Comparison of ENCODE assay signal across 9 cellular contexts in the genomic region with DNA sequence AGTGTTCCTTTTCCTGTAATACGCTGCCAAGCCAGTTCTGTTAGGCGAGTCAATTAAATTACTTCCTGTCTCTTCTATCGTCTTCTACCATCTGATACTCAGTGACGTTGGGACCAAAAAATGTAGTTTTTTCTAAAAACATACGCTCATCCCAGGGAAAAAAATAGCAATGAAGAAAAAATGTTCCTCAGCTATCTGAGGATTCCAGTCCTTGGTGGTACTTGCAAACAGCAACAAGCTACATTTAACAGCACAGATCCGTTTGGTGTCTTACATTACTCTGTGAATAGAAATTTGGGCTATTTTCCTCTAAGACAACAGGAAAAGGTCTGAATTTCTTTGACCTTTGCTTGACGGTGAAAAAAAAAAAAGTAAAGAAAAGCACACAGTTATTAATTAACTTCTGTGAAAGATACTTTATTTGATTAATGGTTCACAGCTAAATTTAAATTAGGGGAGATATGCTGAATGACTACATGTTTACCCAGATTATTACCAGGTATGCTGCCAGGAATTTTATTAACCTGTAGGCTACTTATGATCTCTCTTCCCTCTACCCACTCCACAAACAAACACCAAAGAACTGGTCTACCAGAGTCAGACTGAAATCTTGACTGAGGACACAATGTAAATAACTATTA.
DNase-seq lines count a peak whose midpoint lies in the region; ATAC-seq, FAIRE-seq and TF ChIP-seq lines count a peak whose summit lies in the region.
"Had no signal": no experiment of that assay in that cellular context is flagged by ENCODE, and none has a peak within 500 bp of the region (broad histone marks: within the 10 kb centered on the region; RNA-seq: fewer than 3 reads in every experiment).

No MANE protein-coding gene starts in this region.

- no peak for TF ChIP-seq EP300 in gastroesophageal sphincter (IDR thresholded peaks at IDR 0.05)

- POLR2A ChIA-PET in activated naive CD8-positive, alpha-beta T cell treated with anti-CD3 and anti-CD28 coated beads, Interleukin-2, amount 10 ng/mL, durations not matched to agents 7 days and 5 days (lab: Charles Lee) = interaction anchor here (2.0 kb wide), 1 partner anchor 329 kb away, joined by 5 read pairs; no protein-coding TSS in a partner anchor

- H3K9me3 ChIP-seq in OCI-LY1 (ENCODE audit: low read length) = no peaks in the 10 kb centered on the region
- H3K9me3 ChIP-seq in gastroesophageal sphincter = no peaks in the 10 kb centered on the region
- H3K9me3 ChIP-seq in stomach smooth muscle (ENCODE audit: control insufficient read depth in 2 of 2, low read length in 2 of 2) = no peaks in the 10 kb centered on the region

- TF ChIP-seq CTCF in OCI-LY1 (IDR thresholded peaks at IDR 0.05; ENCODE audit: low read length) (no peak), gastroesophageal sphincter (IDR thresholded peaks at IDR 0.05) (no peak)

- H3K27ac ChIP-seq in OCI-LY1 (ENCODE audit: low read depth, low read length, poor library complexity, severe bottlenecking) = no peak overlapping the region
- H3K27ac ChIP-seq in gastroesophageal sphincter = peak overlapping the region; percentile 63 to 73 (median 65)
- peak overlapping the region; percentile 18 for H3K27ac ChIP-seq in stomach smooth muscle (ENCODE audit: low read length)

- peak overlapping the region; percentile 44; the same call in 1 of the 2 replicates for H2AFZ ChIP-seq in OCI-LY1 (ENCODE audit: low read length)

- peaks cover 3% of the 10 kb centered on the region for H3K36me3 Mint-ChIP-seq in activated naive CD8-positive, alpha-beta T cell treated with anti-CD3 and anti-CD28 coated beads, Interleukin-2, amount 10 ng/mL, durations not matched to agents 7 days and 5 days
- no peaks in the 10 kb centered on the region for H3K36me3 Mint-ChIP-seq in activated naive CD8-positive, alpha-beta T cell treated with anti-CD3 and anti-CD28 coated beads for 36 hours
- H3K36me3 Mint-ChIP-seq: CD4-positive, alpha-beta memory T cell had no signal

- no peaks in the 10 kb centered on the region for H4K20me1 ChIP-seq in OCI-LY1 (ENCODE audit: insufficient read depth, low read length)

- H3F3A ChIP-seq in OCI-LY1 (ENCODE audit: insufficient read depth, low read length) = no peaks in the 10 kb centered on the region

- peak overlapping the region; percentile 14; the same call in 1 of the 2 replicates for H3K4me2 ChIP-seq in OCI-LY1 (ENCODE audit: low read length)

- no peaks in the 10 kb centered on the region for H3K27me3 ChIP-seq in OCI-LY1 (ENCODE audit: insufficient read depth, low read length)
- H3K27me3 ChIP-seq in gastroesophageal sphincter = no peaks in the 10 kb centered on the region
- H3K27me3 ChIP-seq in stomach smooth muscle (ENCODE audit: control insufficient read depth in 1 of 2, insufficient read depth in 2 of 2, low read length in 2 of 2) = no peaks in the 10 kb centered on the region

- H3K4me3 Mint-ChIP-seq in activated naive CD8-positive, alpha-beta T cell treated with anti-CD3 and anti-CD28 coated beads, Interleukin-2, amount 10 ng/mL, durations not matched to agents 7 days and 5 days = no peak overlapping the region
- no peak overlapping the region for H3K4me3 Mint-ChIP-seq in activated naive CD8-positive, alpha-beta T cell treated with anti-CD3 and anti-CD28 coated beads for 36 hours

- H3K79me2 ChIP-seq in OCI-LY1 (ENCODE audit: insufficient read depth, low read length) = no peaks in the 10 kb centered on the region

- no peak for DNase-seq in activated naive CD8-positive, alpha-beta T cell treated with anti-CD3 and anti-CD28 coated beads, Interleukin-2, amount 10 ng/mL, durations not matched to agents 7 days and 5 days
- no peak for DNase-seq in activated naive CD8-positive, alpha-beta T cell treated with anti-CD3 and anti-CD28 coated beads for 36 hours
- no peak for DNase-seq in frontal cortex (ENCODE audit: low spot score in 2 of 2)
- DNase-seq in activated T-cell treated with anti-CD3 and anti-CD28 coated beads, Interleukin-2, amount 50 U/mL, for 1 hour = no peak
- DNase-seq in inferior parietal cortex (ENCODE audit: extremely low spot score) = no peak

- H3K9ac ChIP-seq in OCI-LY1 (ENCODE audit: low read length) (0 out of 2 replicates have a peak overlapping the region, but pooled peaks have one; percentile 4), stomach smooth muscle (ENCODE audit: low read length in 2 of 2) (no peak overlapping the region)

- peaks cover 17% of the 10 kb centered on the region for H3K4me1 ChIP-seq in OCI-LY1 (ENCODE audit: insufficient read depth, low read length, severe bottlenecking)
- peaks cover 7 to 49% (median 21%) of the 10 kb centered on the region in 3 donors for H3K4me1 ChIP-seq in gastroesophageal sphincter
- peaks cover 17% of the 10 kb centered on the region for H3K4me1 ChIP-seq in stomach smooth muscle (ENCODE audit: control insufficient read depth, insufficient read depth, low read length)

- WGBS in gastroesophageal sphincter (ENCODE audit: low coverage in 1 of 2), 2 donors = 22 to 32% methylated on average over 7 of the region's 7 CpGs

- H3K27me3 Mint-ChIP-seq in activated naive CD8-positive, alpha-beta T cell treated with anti-CD3 and anti-CD28 coated beads, Interleukin-2, amount 10 ng/mL, durations not matched to agents 7 days and 5 days = peaks cover 2% of the 10 kb centered on the region
- H3K27me3 Mint-ChIP-seq in activated naive CD8-positive, alpha-beta T cell treated with anti-CD3 and anti-CD28 coated beads for 36 hours = peaks cover 3% of the 10 kb centered on the region

- H3K9me3 Mint-ChIP-seq in activated naive CD8-positive, alpha-beta T cell treated with anti-CD3 and anti-CD28 coated beads, Interleukin-2, amount 10 ng/mL, durations not matched to agents 7 days and 5 days = peaks cover 3% of the 10 kb centered on the region
- no peaks in the 10 kb centered on the region for H3K9me3 Mint-ChIP-seq in activated naive CD8-positive, alpha-beta T cell treated with anti-CD3 and anti-CD28 coated beads for 36 hours

- H3K36me3 ChIP-seq in OCI-LY1 (ENCODE audit: insufficient read depth, low read length) = no peaks in the 10 kb centered on the region
- H3K36me3 ChIP-seq in gastroesophageal sphincter = no peaks in the 10 kb centered on the region
- H3K36me3 ChIP-seq in stomach smooth muscle (ENCODE audit: control insufficient read depth in 2 of 2, insufficient read depth in 2 of 2, low read length in 2 of 2) = no peaks in the 10 kb centered on the region

- peak; percentile 70 for ATAC-seq in activated naive CD8-positive, alpha-beta T cell treated with anti-CD3 and anti-CD28 coated beads, Interleukin-2, amount 10 ng/mL, durations not matched to agents 7 days and 5 days (ENCODE audit: low read depth)
- ATAC-seq in gastroesophageal sphincter = peak; percentile 64

- H3K27ac Mint-ChIP-seq in activated naive CD8-positive, alpha-beta T cell treated with anti-CD3 and anti-CD28 coated beads, Interleukin-2, amount 10 ng/mL, durations not matched to agents 7 days and 5 days = no peak overlapping the region
- H3K27ac Mint-ChIP-seq in activated naive CD8-positive, alpha-beta T cell treated with anti-CD3 and anti-CD28 coated beads for 36 hours = no peak overlapping the region
- H3K27ac Mint-ChIP-seq: CD4-positive, alpha-beta memory T cell had no signal

- no peak for TF ChIP-seq POLR2A in gastroesophageal sphincter (IDR thresholded peaks at IDR 0.05)

- H3K4me3 ChIP-seq in OCI-LY1 (ENCODE audit: low read depth, low read length, poor library complexity, severe bottlenecking) (no peak overlapping the region), gastroesophageal sphincter (no peak overlapping the region), stomach smooth muscle (ENCODE audit: low read length in 2 of 2) (no peak overlapping the region)

- peaks cover 3% of the 10 kb centered on the region for H3K4me1 Mint-ChIP-seq in activated naive CD8-positive, alpha-beta T cell treated with anti-CD3 and anti-CD28 coated beads, Interleukin-2, amount 10 ng/mL, durations not matched to agents 7 days and 5 days
- H3K4me1 Mint-ChIP-seq in activated naive CD8-positive, alpha-beta T cell treated with anti-CD3 and anti-CD28 coated beads for 36 hours = peaks cover 6% of the 10 kb centered on the region

- no peak for FAIRE-seq in frontal cortex (lab: Jason Lieb, UNC)

- no peaks in the 10 kb centered on the region for H3K9me2 ChIP-seq in OCI-LY1 (ENCODE audit: low read depth, low read length)
